32 cellular contexts compared by ENCODE assay signal in the genomic region with DNA sequence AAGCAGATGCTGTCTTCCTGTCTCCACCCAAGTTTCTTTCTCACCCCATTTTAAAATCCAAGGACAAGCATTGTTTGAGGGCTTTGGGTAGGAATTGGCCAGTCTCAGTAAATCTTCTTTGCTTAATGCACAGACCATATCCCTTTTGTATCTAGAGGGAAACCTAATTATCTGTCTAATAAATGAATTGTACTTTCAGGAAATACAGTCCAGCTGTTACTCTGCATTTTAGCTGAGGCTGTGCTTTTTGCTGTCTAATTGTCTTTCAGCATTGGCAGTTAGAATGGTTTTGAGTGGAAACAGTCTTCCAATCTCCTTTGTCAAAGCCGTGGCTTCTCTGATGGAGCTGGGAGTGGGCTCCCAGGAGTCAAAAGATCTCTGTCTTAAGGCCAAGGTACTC.
"Had no signal": no experiment of that assay in that cellular context is flagged by ENCODE, and none has a peak within 500 bp of the region (broad histone marks: within the 10 kb centered on the region; RNA-seq: fewer than 3 reads in every experiment).

No MANE protein-coding gene starts in this region.

- H3K27me3 ChIP-seq: adrenal gland, ascending aorta, body of pancreas, brain microvascular endothelial cell, breast epithelium, cardiac muscle cell had no signal

- H3K4me3 ChIP-seq: adrenal gland, ascending aorta, body of pancreas, breast epithelium, cardiac muscle cell had no signal

- H3K27ac ChIP-seq: adrenal gland, ascending aorta, body of pancreas, brain microvascular endothelial cell, breast epithelium, cardiac muscle cell had no signal

- DNase-seq: activated effector memory CD4-positive, alpha-beta T cell treated with anti-CD3 and anti-CD28 coated beads, Interleukin-2, amount 50 U/mL, for 16 hours; activated effector memory CD4-positive, alpha-beta T cell treated with Interleukin-2 at 50 U/mL for 16 hours; activated gamma-delta T cell; activated gamma-delta T cell treated with Interleukin-2 at 50 U/mL for 16 hours; activated naive CD4-positive, alpha-beta T cell; activated naive CD4-positive, alpha-beta T cell treated with anti-CD3 and anti-CD28 coated beads for 36 hours; activated naive CD4-positive, alpha-beta T cell treated with anti-CD3 and anti-CD28 coated beads, Interleukin-2, amount 10 ng/mL, durations not matched to agents 7 days and 5 days; activated naive CD4-positive, alpha-beta T cell treated with anti-CD3 and anti-CD28 coated beads, Interleukin-2, amount 50 U/mL, for 16 hours; activated naive CD4-positive, alpha-beta T cell treated with Interleukin-2 at 50 U/mL for 16 hours; activated naive CD8-positive, alpha-beta T cell treated with anti-CD3 and anti-CD28 coated beads for 36 hours; activated naive CD8-positive, alpha-beta T cell treated with anti-CD3 and anti-CD28 coated beads, Interleukin-2, amount 10 ng/mL, durations not matched to agents 7 days and 5 days; activated naive CD8-positive, alpha-beta T cell treated with anti-CD3 and anti-CD28 coated beads, Interleukin-2, amount 50 U/mL, for 24 hours; activated T-cell treated with anti-CD3 and anti-CD28 coated beads, Interleukin-2, amount 50 U/mL, for 1 hour; activated T-cell treated with anti-CD3 and anti-CD28 coated beads, Interleukin-2, amount 50 U/mL, for 24 hours; activated T-cell treated with anti-CD3 and anti-CD28 coated beads, Interleukin-2, amount 50 U/mL, for 4 hours; activated T-cell treated with anti-CD3 and anti-CD28 coated beads, Interleukin-2, amount 50 U/mL, for 48 hours; activated T-cell treated with anti-CD3 and anti-CD28 coated beads, Interleukin-2, amount 50 U/mL, for 72 hours; adrenal gland; amniotic stem cell; amygdala; anterior cingulate cortex; aorta; body of pancreas; brain microvascular endothelial cell; caudate nucleus; central memory CD4-positive, alpha-beta T cell; cerebellar nuclear complex had no signal

- H3K9me3 ChIP-seq: adrenal gland, ascending aorta, body of pancreas, breast epithelium had no signal

- ATAC-seq: activated naive CD4-positive, alpha-beta T cell treated with anti-CD3 and anti-CD28 coated beads, Interleukin-2, amount 50 U/mL, for 72 hours; activated naive CD8-positive, alpha-beta T cell treated with anti-CD3 and anti-CD28 coated beads, Interleukin-2, amount 50 U/mL, for 24 hours; activated T-cell treated with anti-CD3 and anti-CD28 coated beads, Interleukin-2, amount 50 U/mL, for 4 hours; activated T-cell treated with anti-CD3 and anti-CD28 coated beads, Interleukin-2, amount 50 U/mL, for 72 hours; activated T-helper 17 cell treated with anti-CD3 and anti-CD28 coated beads, Interleukin-2, amount 50 U/mL, for 72 hours; body of pancreas had no signal

- H3K36me3 ChIP-seq: adrenal gland, ascending aorta, brain microvascular endothelial cell, breast epithelium, cardiac muscle cell had no signal

- H3K4me1 ChIP-seq: adrenal gland, ascending aorta, body of pancreas, breast epithelium had no signal
